8 cellular contexts compared by ENCODE assay signal in genomic region chr12:64611430-64612286, GRCh38. TPM values are rescaled to one million over a fixed set of nuclear protein-coding genes. Genes with fewer than 3 reads are reported as not detected.
A peak's percentile ranks its signal among the peaks of the same experiment; 100 is the strongest.
DNase-seq lines count a peak whose midpoint lies in the region; TF ChIP-seq lines count a peak whose summit lies in the region.

No MANE protein-coding gene starts in this region.

- peaks cover 6% of the 10 kb centered on the region for H3K36me3 Mint-ChIP-seq in brain

- CTCF ChIA-PET in RWPE1 (lab: Yijun Ruan, JAX): interaction anchor here (0.6 kb wide), 2 partner anchors 76 to 1460 kb away, joined by 3 read pairs; no protein-coding TSS in a partner anchor

- H3K27ac ChIP-seq in RWPE1: peak overlapping the region; percentile 96

- H3K27ac Mint-ChIP-seq in brain: peak overlapping the region in 4 of 5 experiments; percentile 46 to 90 (median 60)

- POLR2A ChIA-PET in RWPE1 (lab: Yijun Ruan, JAX; ENCODE audit: low non-redundant PET): no interaction called here

- no peak for TF ChIP-seq CTCF in RWPE1 (conservative IDR thresholded peaks at IDR 0.05; ENCODE audit: low read depth)
- no peak for TF ChIP-seq CTCF in brain (conservative IDR thresholded peaks at IDR 0.05)

- peaks cover 21% of the 10 kb centered on the region for H3K27me3 Mint-ChIP-seq in brain

- DNase-seq in NCI-H510A treated with DMSO at 0.1 percent for 48 hours (lab: John Stamatoyannopoulos, UW) (peak; percentile 42), NCI-H510A (lab: John Stamatoyannopoulos, UW) (no peak), RWPE1 (ENCODE audit: low spot score) (peak; percentile 36), islet precursor cell (peak; percentile 71), NCI-H2029 (lab: John Stamatoyannopoulos, UW) (no peak), GF-D8 (lab: John Stamatoyannopoulos, UW) (no peak)
- peak; percentile 14 to 51 (median 30) for DNase-seq in stimulated activated naive CD4-positive, alpha-beta T cell (lab: John Stamatoyannopoulos, UW)

- no peaks in the 10 kb centered on the region for H3K9me3 Mint-ChIP-seq in brain

- peak overlapping the region; percentile 85 to 91 (median 85) for H3K4me3 Mint-ChIP-seq in brain

- H3K4me1 Mint-ChIP-seq in brain: peaks cover 52% of the 10 kb centered on the region

RNA-seq across cellular contexts. Expression of gene RASSF3, which starts 1.4 kb away (rescaled TPM):
- polyA plus RNA-seq in brain (ENCODE audit: insufficient read depth, low read depth, low replicate concordance): 10.1 TPM

Comparison
In these comparisons a context has a peak if more than half of its experiments do, and no peak if none do; other contexts are left out.
1. DNase-seq: peak in NCI-H510A treated with DMSO at 0.1 percent for 48 hours (single experiment), RWPE1 (single experiment), islet precursor cell (single experiment) and stimulated activated naive CD4-positive, alpha-beta T cell (6 of 6); none in NCI-H510A (single experiment), NCI-H2029 (single experiment) and GF-D8 (single experiment).